ENCODE assay signal across 1 cellular context in genomic region chr3:124520970-124521369, GRCh38.
TF ChIP-seq lines count a peak whose summit lies in the region.

No MANE protein-coding gene starts in this region.

TF ChIP-seq in HepG2, 621 proteins besides CTCF, POLR2A, EP300 and RAD21 (continued from another document and continues in another):
- TF ChIP-seq, protein P1, sequence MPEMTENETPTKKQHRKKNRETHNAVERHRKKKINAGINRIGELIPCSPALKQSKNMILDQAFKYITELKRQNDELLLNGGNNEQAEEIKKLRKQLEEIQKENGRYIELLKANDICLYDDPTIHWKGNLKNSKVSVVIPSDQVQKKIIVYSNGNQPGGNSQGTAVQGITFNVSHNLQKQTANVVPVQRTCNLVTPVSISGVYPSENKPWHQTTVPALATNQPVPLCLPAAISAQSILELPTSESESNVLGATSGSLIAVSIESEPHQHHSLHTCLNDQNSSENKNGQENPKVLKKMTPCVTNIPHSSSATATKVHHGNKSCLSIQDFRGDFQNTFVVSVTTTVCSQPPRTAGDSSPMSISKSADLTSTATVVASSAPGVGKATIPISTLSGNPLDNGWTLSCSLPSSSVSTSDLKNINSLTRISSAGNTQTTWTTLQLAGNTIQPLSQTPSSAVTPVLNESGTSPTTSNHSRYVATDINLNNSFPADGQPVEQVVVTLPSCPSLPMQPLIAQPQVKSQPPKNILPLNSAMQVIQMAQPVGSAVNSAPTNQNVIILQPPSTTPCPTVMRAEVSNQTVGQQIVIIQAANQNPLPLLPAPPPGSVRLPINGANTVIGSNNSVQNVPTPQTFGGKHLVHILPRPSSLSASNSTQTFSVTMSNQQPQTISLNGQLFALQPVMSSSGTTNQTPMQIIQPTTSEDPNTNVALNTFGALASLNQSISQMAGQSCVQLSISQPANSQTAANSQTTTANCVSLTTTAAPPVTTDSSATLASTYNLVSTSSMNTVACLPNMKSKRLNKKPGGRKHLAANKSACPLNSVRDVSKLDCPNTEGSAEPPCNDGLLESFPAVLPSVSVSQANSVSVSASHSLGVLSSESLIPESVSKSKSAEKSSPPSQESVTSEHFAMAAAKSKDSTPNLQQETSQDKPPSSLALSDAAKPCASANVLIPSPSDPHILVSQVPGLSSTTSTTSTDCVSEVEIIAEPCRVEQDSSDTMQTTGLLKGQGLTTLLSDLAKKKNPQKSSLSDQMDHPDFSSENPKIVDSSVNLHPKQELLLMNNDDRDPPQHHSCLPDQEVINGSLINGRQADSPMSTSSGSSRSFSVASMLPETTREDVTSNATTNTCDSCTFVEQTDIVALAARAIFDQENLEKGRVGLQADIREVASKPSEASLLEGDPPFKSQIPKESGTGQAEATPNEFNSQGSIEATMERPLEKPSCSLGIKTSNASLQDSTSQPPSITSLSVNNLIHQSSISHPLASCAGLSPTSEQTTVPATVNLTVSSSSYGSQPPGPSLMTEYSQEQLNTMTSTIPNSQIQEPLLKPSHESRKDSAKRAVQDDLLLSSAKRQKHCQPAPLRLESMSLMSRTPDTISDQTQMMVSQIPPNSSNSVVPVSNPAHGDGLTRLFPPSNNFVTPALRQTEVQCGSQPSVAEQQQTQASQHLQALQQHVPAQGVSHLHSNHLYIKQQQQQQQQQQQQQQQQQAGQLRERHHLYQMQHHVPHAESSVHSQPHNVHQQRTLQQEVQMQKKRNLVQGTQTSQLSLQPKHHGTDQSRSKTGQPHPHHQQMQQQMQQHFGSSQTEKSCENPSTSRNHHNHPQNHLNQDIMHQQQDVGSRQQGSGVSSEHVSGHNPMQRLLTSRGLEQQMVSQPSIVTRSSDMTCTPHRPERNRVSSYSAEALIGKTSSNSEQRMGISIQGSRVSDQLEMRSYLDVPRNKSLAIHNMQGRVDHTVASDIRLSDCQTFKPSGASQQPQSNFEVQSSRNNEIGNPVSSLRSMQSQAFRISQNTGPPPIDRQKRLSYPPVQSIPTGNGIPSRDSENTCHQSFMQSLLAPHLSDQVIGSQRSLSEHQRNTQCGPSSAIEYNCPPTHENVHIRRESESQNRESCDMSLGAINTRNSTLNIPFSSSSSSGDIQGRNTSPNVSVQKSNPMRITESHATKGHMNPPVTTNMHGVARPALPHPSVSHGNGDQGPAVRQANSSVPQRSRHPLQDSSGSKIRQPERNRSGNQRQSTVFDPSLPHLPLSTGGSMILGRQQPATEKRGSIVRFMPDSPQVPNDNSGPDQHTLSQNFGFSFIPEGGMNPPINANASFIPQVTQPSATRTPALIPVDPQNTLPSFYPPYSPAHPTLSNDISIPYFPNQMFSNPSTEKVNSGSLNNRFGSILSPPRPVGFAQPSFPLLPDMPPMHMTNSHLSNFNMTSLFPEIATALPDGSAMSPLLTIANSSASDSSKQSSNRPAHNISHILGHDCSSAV (CRISPR knock-in tag; IDR thresholded peaks at IDR 0.05; ENCODE audit: borderline replicate concordance): no peak
- TF ChIP-seq JDP2 (CRISPR knock-in tag; IDR thresholded peaks at IDR 0.05; ENCODE audit: borderline replicate concordance) (no peak), FLYWCH1 (CRISPR knock-in tag; IDR thresholded peaks at IDR 0.05) (no peak), THYN1 (CRISPR knock-in tag; IDR thresholded peaks at IDR 0.05; ENCODE audit: borderline replicate concordance, low read depth) (no peak), HDAC6 (IDR thresholded peaks at IDR 0.05; ENCODE audit: low read depth, low read length) (no peak), ASH2L (IDR thresholded peaks at IDR 0.05; ENCODE audit: insufficient read length, low read depth, low read length) (no peak), ZNF34 (CRISPR knock-in tag; IDR thresholded peaks at IDR 0.05; ENCODE audit: borderline replicate concordance) (no peak), ZNF124 (CRISPR knock-in tag; IDR thresholded peaks at IDR 0.05) (no peak), NCOA2 (CRISPR knock-in tag; IDR thresholded peaks at IDR 0.05) (peak; percentile 31; the same call in 1 of the 2 replicates), ZNF747 (CRISPR knock-in tag; IDR thresholded peaks at IDR 0.05; ENCODE audit: borderline replicate concordance) (no peak), ZSCAN25 (CRISPR knock-in tag; IDR thresholded peaks at IDR 0.05) (no peak), CSRNP1 (CRISPR knock-in tag; IDR thresholded peaks at IDR 0.05) (no peak), ZNF570 (CRISPR knock-in tag; IDR thresholded peaks at IDR 0.05; ENCODE audit: borderline replicate concordance) (no peak), ZNF274 (CRISPR knock-in tag; IDR thresholded peaks at IDR 0.05) (no peak), ZNF577 (CRISPR knock-in tag; IDR thresholded peaks at IDR 0.05; ENCODE audit: borderline replicate concordance, low read depth) (no peak), HIVEP1 (CRISPR knock-in tag; IDR thresholded peaks at IDR 0.05) (no peak), TCF7 (IDR thresholded peaks at IDR 0.05; ENCODE audit: low read depth) (no peak), ZNF260 (CRISPR knock-in tag; IDR thresholded peaks at IDR 0.05; ENCODE audit: borderline replicate concordance, low read depth) (no peak), KLF15 (CRISPR knock-in tag; IDR thresholded peaks at IDR 0.05; ENCODE audit: borderline replicate concordance) (no peak), ZNF615 (CRISPR knock-in tag; IDR thresholded peaks at IDR 0.05; ENCODE audit: borderline replicate concordance) (no peak), ZKSCAN5 (CRISPR knock-in tag; IDR thresholded peaks at IDR 0.05) (no peak), ZNF468 (CRISPR knock-in tag; IDR thresholded peaks at IDR 0.05) (no peak), TAF1 (CRISPR knock-in tag; IDR thresholded peaks at IDR 0.05) (no peak), ZUFSP (CRISPR knock-in tag; IDR thresholded peaks at IDR 0.05; ENCODE audit: borderline replicate concordance) (no peak), TCF7L2 (IDR thresholded peaks at IDR 0.05; ENCODE audit: low read depth, low read length) (no peak), ZNF605 (CRISPR knock-in tag; IDR thresholded peaks at IDR 0.05) (no peak), RNF2 (conservative IDR thresholded peaks at IDR 0.05; ENCODE audit: low read depth) (no peak), ZKSCAN1 (IDR thresholded peaks at IDR 0.05; ENCODE audit: low read length) (no peak), RNF219 (CRISPR knock-in tag; IDR thresholded peaks at IDR 0.05) (no peak)
- TF ChIP-seq, protein P2, sequence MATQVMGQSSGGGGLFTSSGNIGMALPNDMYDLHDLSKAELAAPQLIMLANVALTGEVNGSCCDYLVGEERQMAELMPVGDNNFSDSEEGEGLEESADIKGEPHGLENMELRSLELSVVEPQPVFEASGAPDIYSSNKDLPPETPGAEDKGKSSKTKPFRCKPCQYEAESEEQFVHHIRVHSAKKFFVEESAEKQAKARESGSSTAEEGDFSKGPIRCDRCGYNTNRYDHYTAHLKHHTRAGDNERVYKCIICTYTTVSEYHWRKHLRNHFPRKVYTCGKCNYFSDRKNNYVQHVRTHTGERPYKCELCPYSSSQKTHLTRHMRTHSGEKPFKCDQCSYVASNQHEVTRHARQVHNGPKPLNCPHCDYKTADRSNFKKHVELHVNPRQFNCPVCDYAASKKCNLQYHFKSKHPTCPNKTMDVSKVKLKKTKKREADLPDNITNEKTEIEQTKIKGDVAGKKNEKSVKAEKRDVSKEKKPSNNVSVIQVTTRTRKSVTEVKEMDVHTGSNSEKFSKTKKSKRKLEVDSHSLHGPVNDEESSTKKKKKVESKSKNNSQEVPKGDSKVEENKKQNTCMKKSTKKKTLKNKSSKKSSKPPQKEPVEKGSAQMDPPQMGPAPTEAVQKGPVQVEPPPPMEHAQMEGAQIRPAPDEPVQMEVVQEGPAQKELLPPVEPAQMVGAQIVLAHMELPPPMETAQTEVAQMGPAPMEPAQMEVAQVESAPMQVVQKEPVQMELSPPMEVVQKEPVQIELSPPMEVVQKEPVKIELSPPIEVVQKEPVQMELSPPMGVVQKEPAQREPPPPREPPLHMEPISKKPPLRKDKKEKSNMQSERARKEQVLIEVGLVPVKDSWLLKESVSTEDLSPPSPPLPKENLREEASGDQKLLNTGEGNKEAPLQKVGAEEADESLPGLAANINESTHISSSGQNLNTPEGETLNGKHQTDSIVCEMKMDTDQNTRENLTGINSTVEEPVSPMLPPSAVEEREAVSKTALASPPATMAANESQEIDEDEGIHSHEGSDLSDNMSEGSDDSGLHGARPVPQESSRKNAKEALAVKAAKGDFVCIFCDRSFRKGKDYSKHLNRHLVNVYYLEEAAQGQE (IDR thresholded peaks at IDR 0.05; ENCODE audit: borderline replicate concordance in 1 of 2, low read depth in 1 of 2, low read length in 2 of 2): no peak
- TF ChIP-seq, protein P3, sequence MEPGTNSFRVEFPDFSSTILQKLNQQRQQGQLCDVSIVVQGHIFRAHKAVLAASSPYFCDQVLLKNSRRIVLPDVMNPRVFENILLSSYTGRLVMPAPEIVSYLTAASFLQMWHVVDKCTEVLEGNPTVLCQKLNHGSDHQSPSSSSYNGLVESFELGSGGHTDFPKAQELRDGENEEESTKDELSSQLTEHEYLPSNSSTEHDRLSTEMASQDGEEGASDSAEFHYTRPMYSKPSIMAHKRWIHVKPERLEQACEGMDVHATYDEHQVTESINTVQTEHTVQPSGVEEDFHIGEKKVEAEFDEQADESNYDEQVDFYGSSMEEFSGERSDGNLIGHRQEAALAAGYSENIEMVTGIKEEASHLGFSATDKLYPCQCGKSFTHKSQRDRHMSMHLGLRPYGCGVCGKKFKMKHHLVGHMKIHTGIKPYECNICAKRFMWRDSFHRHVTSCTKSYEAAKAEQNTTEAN (CRISPR knock-in tag; conservative IDR thresholded peaks at IDR 0.05): no peak
- TF ChIP-seq, protein P4, sequence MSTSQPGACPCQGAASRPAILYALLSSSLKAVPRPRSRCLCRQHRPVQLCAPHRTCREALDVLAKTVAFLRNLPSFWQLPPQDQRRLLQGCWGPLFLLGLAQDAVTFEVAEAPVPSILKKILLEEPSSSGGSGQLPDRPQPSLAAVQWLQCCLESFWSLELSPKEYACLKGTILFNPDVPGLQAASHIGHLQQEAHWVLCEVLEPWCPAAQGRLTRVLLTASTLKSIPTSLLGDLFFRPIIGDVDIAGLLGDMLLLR (CRISPR knock-in tag; IDR thresholded peaks at IDR 0.05): no peak
- TF ChIP-seq, protein P5, sequence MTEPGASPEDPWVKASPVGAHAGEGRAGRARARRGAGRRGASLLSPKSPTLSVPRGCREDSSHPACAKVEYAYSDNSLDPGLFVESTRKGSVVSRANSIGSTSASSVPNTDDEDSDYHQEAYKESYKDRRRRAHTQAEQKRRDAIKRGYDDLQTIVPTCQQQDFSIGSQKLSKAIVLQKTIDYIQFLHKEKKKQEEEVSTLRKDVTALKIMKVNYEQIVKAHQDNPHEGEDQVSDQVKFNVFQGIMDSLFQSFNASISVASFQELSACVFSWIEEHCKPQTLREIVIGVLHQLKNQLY (CRISPR knock-in tag; IDR thresholded peaks at IDR 0.05): no peak
- TF ChIP-seq, protein P6, sequence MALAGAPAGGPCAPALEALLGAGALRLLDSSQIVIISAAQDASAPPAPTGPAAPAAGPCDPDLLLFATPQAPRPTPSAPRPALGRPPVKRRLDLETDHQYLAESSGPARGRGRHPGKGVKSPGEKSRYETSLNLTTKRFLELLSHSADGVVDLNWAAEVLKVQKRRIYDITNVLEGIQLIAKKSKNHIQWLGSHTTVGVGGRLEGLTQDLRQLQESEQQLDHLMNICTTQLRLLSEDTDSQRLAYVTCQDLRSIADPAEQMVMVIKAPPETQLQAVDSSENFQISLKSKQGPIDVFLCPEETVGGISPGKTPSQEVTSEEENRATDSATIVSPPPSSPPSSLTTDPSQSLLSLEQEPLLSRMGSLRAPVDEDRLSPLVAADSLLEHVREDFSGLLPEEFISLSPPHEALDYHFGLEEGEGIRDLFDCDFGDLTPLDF (CRISPR knock-in tag; IDR thresholded peaks at IDR 0.05): no peak
- TF ChIP-seq, protein P7, sequence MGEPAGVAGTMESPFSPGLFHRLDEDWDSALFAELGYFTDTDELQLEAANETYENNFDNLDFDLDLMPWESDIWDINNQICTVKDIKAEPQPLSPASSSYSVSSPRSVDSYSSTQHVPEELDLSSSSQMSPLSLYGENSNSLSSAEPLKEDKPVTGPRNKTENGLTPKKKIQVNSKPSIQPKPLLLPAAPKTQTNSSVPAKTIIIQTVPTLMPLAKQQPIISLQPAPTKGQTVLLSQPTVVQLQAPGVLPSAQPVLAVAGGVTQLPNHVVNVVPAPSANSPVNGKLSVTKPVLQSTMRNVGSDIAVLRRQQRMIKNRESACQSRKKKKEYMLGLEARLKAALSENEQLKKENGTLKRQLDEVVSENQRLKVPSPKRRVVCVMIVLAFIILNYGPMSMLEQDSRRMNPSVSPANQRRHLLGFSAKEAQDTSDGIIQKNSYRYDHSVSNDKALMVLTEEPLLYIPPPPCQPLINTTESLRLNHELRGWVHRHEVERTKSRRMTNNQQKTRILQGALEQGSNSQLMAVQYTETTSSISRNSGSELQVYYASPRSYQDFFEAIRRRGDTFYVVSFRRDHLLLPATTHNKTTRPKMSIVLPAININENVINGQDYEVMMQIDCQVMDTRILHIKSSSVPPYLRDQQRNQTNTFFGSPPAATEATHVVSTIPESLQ (CRISPR knock-in tag; conservative IDR thresholded peaks at IDR 0.05): no peak
